Comparison of ENCODE assay signal across 8 cellular contexts in the genomic region with DNA sequence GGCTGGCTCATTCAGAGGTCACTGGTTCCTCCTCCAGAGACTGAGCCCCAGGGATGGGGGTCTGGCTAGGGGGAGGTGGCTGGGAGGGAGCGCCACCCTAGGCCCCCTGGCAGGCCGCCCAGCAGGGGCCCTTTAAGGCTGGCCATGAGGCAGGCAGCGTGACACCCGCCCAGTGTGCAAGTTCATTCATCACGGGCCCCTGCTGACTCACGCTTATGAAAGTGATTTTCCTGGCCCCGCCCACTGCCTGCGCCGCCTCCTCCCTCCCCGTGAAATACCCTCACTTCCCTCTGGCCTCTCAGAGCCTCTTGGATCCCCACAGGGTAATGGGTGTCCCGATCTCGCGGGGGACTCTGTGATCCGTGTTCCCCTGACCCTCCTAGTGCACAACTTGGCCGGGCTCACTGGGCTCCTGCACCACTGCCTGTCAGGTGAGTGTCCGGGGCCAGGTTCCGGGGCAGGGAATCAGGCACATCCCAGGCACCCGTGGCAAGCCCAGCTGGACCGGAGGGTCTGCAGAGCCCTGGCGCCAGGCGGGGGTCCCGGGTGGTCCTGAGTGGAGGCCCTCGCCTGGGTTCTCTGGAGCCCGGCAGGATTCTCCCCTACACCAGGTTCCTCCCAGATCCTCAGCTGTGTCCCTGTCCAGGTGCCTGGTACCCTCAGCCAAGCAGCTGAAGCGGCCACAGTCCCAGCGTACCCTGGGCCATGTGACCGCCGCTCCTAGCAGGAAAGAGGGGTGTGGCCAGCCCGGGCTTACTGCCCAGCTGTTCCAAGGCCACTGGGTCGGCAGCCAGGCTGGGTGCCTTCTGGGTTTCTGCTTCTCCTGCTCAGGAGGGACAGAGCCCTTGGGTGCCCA. TPM values are rescaled to one million over a fixed set of nuclear protein-coding genes. Genes with fewer than 3 reads are reported as not detected.
DNase-seq lines count a peak whose midpoint lies in the region; ATAC-seq and TF ChIP-seq lines count a peak whose summit lies in the region.

Gene OSGIN1, plus strand, starts transcription at position 301 of the 856 bp plus-strand sequence. CDS start 4,432 bp downstream, outside the sequence.

- no peaks in the 10 kb centered on the region for H3K9me3 Mint-ChIP-seq in Caco-2 (ENCODE audit: unreplicated experiment)
- no peaks in the 10 kb centered on the region for H3K9me3 Mint-ChIP-seq in activated T-helper 1 cell treated with anti-CD3 and anti-CD28 coated beads, Interleukin-12 subunit alpha, Interleukin-12 subunit beta, Interleukin-2, Interleukin-4 antibody, amounts not matched to agents 30 ng/mL and 10 ng/mL and 1 ng/mL, durations not matched to agents 14 hours and 24 hours and 36 hours
- H3K9me3 Mint-ChIP-seq in naive thymus-derived CD8-positive, alpha-beta T cell, result no peaks in the 10 kb centered on the region
- H3K9me3 Mint-ChIP-seq in stimulated activated naive CD8-positive, alpha-beta T cell treated with anti-CD3 and anti-CD28 coated beads, Interleukin-15, Interleukin-2, amounts not matched to agents 100 ng/mL and 50 ng/mL, for 24 hours, result no peaks in the 10 kb centered on the region

- H3K9ac ChIP-seq in HUES48 (ENCODE audit: low read depth, low read length), result no peak within 1 kb of the TSS

- in situ Hi-C loops in Panc1 (cut with HindIII; ENCODE audit: low pct_unique_long_range_greater_than_20kb, low sequenced_read_pairs), result no loop called here

- BruUV-seq in Caco-2 (replicated peaks; lab: Mats Ljungman, UMichigan) (no TSS peak), Panc1 (replicated peaks; lab: Mats Ljungman, UMichigan) (no TSS peak)

- POLR2A ChIA-PET in Caco-2 (lab: Charles Lee), result interaction anchor here (1.3 to 2.9 kb wide), 2 partner anchors 25 to 54 kb away, joined by 6 to 31 read pairs; partner anchors contain the start of gene MLYCD
- POLR2A ChIA-PET in Panc1 (lab: Charles Lee), result no interaction called here
- POLR2A ChIA-PET in naive thymus-derived CD8-positive, alpha-beta T cell (lab: Charles Lee), result no interaction called here

- no peaks in the 10 kb centered on the region for H3K9me3 ChIP-seq in Caco-2
- H3K9me3 ChIP-seq in HUES48 (ENCODE audit: control insufficient read depth, insufficient read depth, low read length), result no peaks in the 10 kb centered on the region
- no peaks in the 10 kb centered on the region for H3K9me3 ChIP-seq in Panc1 (ENCODE audit: control insufficient read depth, insufficient read depth, low read depth, low read length)

- intact Hi-C loops in Caco-2 (cut with micrococcal nuclease; ENCODE audit: unreplicated experiment) (loop anchor here (1.0 kb wide), 2 partner anchors 27 to 54 kb away; partner anchors contain the start of gene MLYCD), Panc1 (cut with micrococcal nuclease; ENCODE audit: unreplicated experiment) (no loop called here)
- intact Hi-C loops in activated T-helper 1 cell treated with anti-CD3 and anti-CD28 coated beads, Interleukin-12 subunit alpha, Interleukin-12 subunit beta, Interleukin-2, Interleukin-4 antibody, amounts not matched to agents 30 ng/mL and 10 ng/mL and 1 ng/mL, durations not matched to agents 14 hours and 24 hours and 36 hours (cut with micrococcal nuclease), result loop anchor here (1.0 kb wide), 5 partner anchors 54 to 163 kb away; partner anchors contain the start of genes HSBP1, MBTPS1 and MLYCD

- peak within 1 kb of the TSS; percentile 94 for H3K27ac Mint-ChIP-seq in Caco-2 (ENCODE audit: unreplicated experiment)
- peak within 1 kb of the TSS; percentile 48 for H3K27ac Mint-ChIP-seq in activated T-helper 1 cell treated with anti-CD3 and anti-CD28 coated beads, Interleukin-12 subunit alpha, Interleukin-12 subunit beta, Interleukin-2, Interleukin-4 antibody, amounts not matched to agents 30 ng/mL and 10 ng/mL and 1 ng/mL, durations not matched to agents 14 hours and 24 hours and 36 hours
- no peak within 1 kb of the TSS for H3K27ac Mint-ChIP-seq in naive thymus-derived CD8-positive, alpha-beta T cell
- H3K27ac Mint-ChIP-seq in stimulated activated naive CD8-positive, alpha-beta T cell treated with anti-CD3 and anti-CD28 coated beads, Interleukin-15, Interleukin-2, amounts not matched to agents 100 ng/mL and 50 ng/mL, for 24 hours, result peak within 1 kb of the TSS; percentile 63

- peak within 1 kb of the TSS; percentile 68 for H3K4me3 ChIP-seq in Caco-2 (ENCODE audit: low read depth, low read length)
- H3K4me3 ChIP-seq in HUES48 (ENCODE audit: low read depth, low read length), result peak within 1 kb of the TSS; percentile 57
- peak within 1 kb of the TSS; percentile 39 to 71 for H3K4me3 ChIP-seq in Panc1 (ENCODE audit: low read depth in 2 of 2, low read length in 2 of 2)
- H3K4me3 ChIP-seq in fibroblast of mammary gland (ENCODE audit: control insufficient read depth, low read depth, low read length), result peak within 1 kb of the TSS; percentile 73

- H3K36me3 Mint-ChIP-seq in Caco-2 (ENCODE audit: insufficient read depth, unreplicated experiment), result peaks cover 21% of the 10 kb centered on the region
- no peaks in the 10 kb centered on the region for H3K36me3 Mint-ChIP-seq in activated T-helper 1 cell treated with anti-CD3 and anti-CD28 coated beads, Interleukin-12 subunit alpha, Interleukin-12 subunit beta, Interleukin-2, Interleukin-4 antibody, amounts not matched to agents 30 ng/mL and 10 ng/mL and 1 ng/mL, durations not matched to agents 14 hours and 24 hours and 36 hours (ENCODE audit: low read depth)
- H3K36me3 Mint-ChIP-seq in naive thymus-derived CD8-positive, alpha-beta T cell, result peaks cover 0 to 4% (median 0%) of the 10 kb centered on the region in 3 donors
- no peaks in the 10 kb centered on the region for H3K36me3 Mint-ChIP-seq in stimulated activated naive CD8-positive, alpha-beta T cell treated with anti-CD3 and anti-CD28 coated beads, Interleukin-15, Interleukin-2, amounts not matched to agents 100 ng/mL and 50 ng/mL, for 24 hours (ENCODE audit: low read depth)

- H3K36me3 ChIP-seq in Caco-2 (ENCODE audit: control insufficient read depth, insufficient read depth, low read length), result no peaks in the 10 kb centered on the region
- H3K36me3 ChIP-seq in HUES48 (ENCODE audit: control insufficient read depth, insufficient read depth, low read length), result no peaks in the 10 kb centered on the region
- H3K36me3 ChIP-seq in Panc1 (ENCODE audit: control insufficient read depth, insufficient read depth, low read length), result no peaks in the 10 kb centered on the region; the same call in 1 of the 2 replicates

- H3K4me1 Mint-ChIP-seq in Caco-2 (ENCODE audit: low read depth, unreplicated experiment), result peaks cover 12% of the 10 kb centered on the region
- H3K4me1 Mint-ChIP-seq in activated T-helper 1 cell treated with anti-CD3 and anti-CD28 coated beads, Interleukin-12 subunit alpha, Interleukin-12 subunit beta, Interleukin-2, Interleukin-4 antibody, amounts not matched to agents 30 ng/mL and 10 ng/mL and 1 ng/mL, durations not matched to agents 14 hours and 24 hours and 36 hours (ENCODE audit: low read depth), result peaks cover 18% of the 10 kb centered on the region
- peaks cover 5 to 12% (median 9%) of the 10 kb centered on the region in 4 donors for H3K4me1 Mint-ChIP-seq in naive thymus-derived CD8-positive, alpha-beta T cell
- H3K4me1 Mint-ChIP-seq in stimulated activated naive CD8-positive, alpha-beta T cell treated with anti-CD3 and anti-CD28 coated beads, Interleukin-15, Interleukin-2, amounts not matched to agents 100 ng/mL and 50 ng/mL, for 24 hours (ENCODE audit: low read depth), result peaks cover 15% of the 10 kb centered on the region

- no peaks in the 10 kb centered on the region for H3K27me3 ChIP-seq in Caco-2 (replicated peaks; ENCODE audit: control insufficient read depth, insufficient read depth, low read length)
- H3K27me3 ChIP-seq in HUES48 (ENCODE audit: control insufficient read depth, insufficient read depth, low read length), result no peaks in the 10 kb centered on the region
- no peaks in the 10 kb centered on the region for H3K27me3 ChIP-seq in Panc1 (ENCODE audit: control insufficient read depth, insufficient read depth, low read length)

- no peaks in the 10 kb centered on the region for H3K27me3 Mint-ChIP-seq in Caco-2 (ENCODE audit: insufficient read depth, unreplicated experiment)
- H3K27me3 Mint-ChIP-seq in activated T-helper 1 cell treated with anti-CD3 and anti-CD28 coated beads, Interleukin-12 subunit alpha, Interleukin-12 subunit beta, Interleukin-2, Interleukin-4 antibody, amounts not matched to agents 30 ng/mL and 10 ng/mL and 1 ng/mL, durations not matched to agents 14 hours and 24 hours and 36 hours (ENCODE audit: insufficient read depth), result peaks cover 11% of the 10 kb centered on the region
- H3K27me3 Mint-ChIP-seq in naive thymus-derived CD8-positive, alpha-beta T cell, result peaks cover 4 to 29% (median 12%) of the 10 kb centered on the region in 5 donors
- peaks cover 18% of the 10 kb centered on the region for H3K27me3 Mint-ChIP-seq in stimulated activated naive CD8-positive, alpha-beta T cell treated with anti-CD3 and anti-CD28 coated beads, Interleukin-15, Interleukin-2, amounts not matched to agents 100 ng/mL and 50 ng/mL, for 24 hours

- TF ChIP-seq CTCF in Caco-2 (IDR thresholded peaks at IDR 0.05; ENCODE audit: insufficient read depth in 1 of 2, low read depth in 1 of 2, low read length in 1 of 2, severe bottlenecking in 1 of 2, unreplicated experiment in 1 of 2), result no peak
- no peak for TF ChIP-seq CTCF in Panc1 (IDR thresholded peaks at IDR 0.05)
- no peak for TF ChIP-seq CTCF in fibroblast of mammary gland (conservative IDR thresholded peaks at IDR 0.05; ENCODE audit: control insufficient read depth, insufficient read depth, low read depth, low read length)

- DNase-seq in Caco-2, result peak; percentile 92
- peak; percentile 69 for DNase-seq in Panc1 (ENCODE audit: low read depth, low spot score)
- peak; percentile 66 for DNase-seq in activated T-helper 1 cell treated with anti-CD3 and anti-CD28 coated beads, Interleukin-12 subunit alpha, Interleukin-12 subunit beta, Interleukin-2, Interleukin-4 antibody, amounts not matched to agents 30 ng/mL and 10 ng/mL and 1 ng/mL, durations not matched to agents 14 hours and 24 hours and 36 hours (ENCODE audit: low spot score)
- peak; percentile 92 for DNase-seq in fibroblast of mammary gland (ENCODE audit: low read depth)
- peak in 6 of 10 donors; percentile 6 to 65 (median 24) for DNase-seq in naive thymus-derived CD8-positive, alpha-beta T cell

- peak within 1 kb of the TSS; percentile 94 for H3K4me3 Mint-ChIP-seq in Caco-2 (ENCODE audit: unreplicated experiment)
- H3K4me3 Mint-ChIP-seq in activated T-helper 1 cell treated with anti-CD3 and anti-CD28 coated beads, Interleukin-12 subunit alpha, Interleukin-12 subunit beta, Interleukin-2, Interleukin-4 antibody, amounts not matched to agents 30 ng/mL and 10 ng/mL and 1 ng/mL, durations not matched to agents 14 hours and 24 hours and 36 hours, result peak within 1 kb of the TSS; percentile 80
- H3K4me3 Mint-ChIP-seq in naive thymus-derived CD8-positive, alpha-beta T cell, result peak within 1 kb of the TSS in 7 of 10 donors; percentile 31 to 65 (median 58)
- peak within 1 kb of the TSS; percentile 67 for H3K4me3 Mint-ChIP-seq in stimulated activated naive CD8-positive, alpha-beta T cell treated with anti-CD3 and anti-CD28 coated beads, Interleukin-15, Interleukin-2, amounts not matched to agents 100 ng/mL and 50 ng/mL, for 24 hours

- H3K27ac ChIP-seq in HUES48 (ENCODE audit: low read depth, low read length) (no peak within 1 kb of the TSS), Panc1 (ENCODE audit: low read length) (peak within 1 kb of the TSS; percentile 48; the same call in 1 of the 2 replicates)

- peaks cover 22% of the 10 kb centered on the region for H3K4me1 ChIP-seq in Caco-2
- peaks cover 9% of the 10 kb centered on the region for H3K4me1 ChIP-seq in HUES48 (ENCODE audit: control insufficient read depth, insufficient read depth, low read length)
- H3K4me1 ChIP-seq in Panc1 (ENCODE audit: control insufficient read depth, insufficient read depth, low read length), result peaks cover 9% of the 10 kb centered on the region

- ATAC-seq in GM21390 (IDR thresholded peaks at IDR 0.05; ENCODE audit: unreplicated experiment), result peak; percentile 84
- ATAC-seq in Panc1, result peak; percentile 92
- ATAC-seq in naive thymus-derived CD8-positive, alpha-beta T cell, result peak; percentile 59 to 68

- CTCF ChIA-PET in Caco-2 (lab: Charles Lee), result interaction anchor here (0.7 to 2.4 kb wide), 12 partner anchors 10 to 219 kb away, joined by 3 to 44 read pairs (median 5); partner anchors contain the start of gene SLC38A8
- CTCF ChIA-PET in Panc1 (lab: Charles Lee), result interaction anchor here (0.6 to 0.7 kb wide), 5 partner anchors 26 to 353 kb away, joined by 3 to 5 read pairs (median 5); no protein-coding TSS in a partner anchor

RNA-seq across cellular contexts. Expression of gene OSGIN1, which starts in this region (rescaled TPM):
- 18.6 and 21.8 TPM in 2 replicates for total RNA-seq in Caco-2 (2022)
- total RNA-seq in Panc1 (2021; ENCODE audit: unreplicated experiment), result 4.9 TPM
- polyA plus RNA-seq in Panc1 (2012; ENCODE audit: insufficient read length), result 3.8 TPM
- total RNA-seq in activated T-helper 1 cell treated with anti-CD3 and anti-CD28 coated beads, Interleukin-12 subunit alpha, Interleukin-12 subunit beta, Interleukin-2, Interleukin-4 antibody, amounts not matched to agents 30 ng/mL and 10 ng/mL and 1 ng/mL, durations not matched to agents 14 hours and 24 hours and 36 hours, result 1.2 and 2.2 TPM in 2 replicates
- total RNA-seq in naive thymus-derived CD8-positive, alpha-beta T cell, result 1 to 10 TPM; 2.0 to 2.2 TPM
- polyA plus RNA-seq in naive thymus-derived CD8-positive, alpha-beta T cell, result under 1 TPM in 1 of 3 donors, not detected in 2; 0.26 TPM

Comparison
In these comparisons a context has a peak if more than half of its experiments do, and no peak if none do; other contexts are left out.
1. DNase-seq: peak in every context shown above with its lines; median percentile 92 in Caco-2; 92 in fibroblast of mammary gland; 69 in Panc1; 66 in activated T-helper 1 cell treated with anti-CD3 and anti-CD28 coated beads, Interleukin-12 subunit alpha, Interleukin-12 subunit beta, Interleukin-2, Interleukin-4 antibody, amounts not matched to agents 30 ng/mL and 10 ng/mL and 1 ng/mL, durations not matched to agents 14 hours and 24 hours and 36 hours; 24 in naive thymus-derived CD8-positive, alpha-beta T cell.
2. H3K27ac Mint-ChIP-seq: peak in Caco-2 (single experiment), activated T-helper 1 cell treated with anti-CD3 and anti-CD28 coated beads, Interleukin-12 subunit alpha, Interleukin-12 subunit beta, Interleukin-2, Interleukin-4 antibody, amounts not matched to agents 30 ng/mL and 10 ng/mL and 1 ng/mL, durations not matched to agents 14 hours and 24 hours and 36 hours (single experiment) and stimulated activated naive CD8-positive, alpha-beta T cell treated with anti-CD3 and anti-CD28 coated beads, Interleukin-15, Interleukin-2, amounts not matched to agents 100 ng/mL and 50 ng/mL, for 24 hours (single experiment); none in naive thymus-derived CD8-positive, alpha-beta T cell (0 of 10).
3. Peak in every context shown above with its lines, with median percentiles within 50 percentile points of each other: H3K4me3 ChIP-seq, H3K4me3 Mint-ChIP-seq and ATAC-seq.